In the genomic region with DNA sequence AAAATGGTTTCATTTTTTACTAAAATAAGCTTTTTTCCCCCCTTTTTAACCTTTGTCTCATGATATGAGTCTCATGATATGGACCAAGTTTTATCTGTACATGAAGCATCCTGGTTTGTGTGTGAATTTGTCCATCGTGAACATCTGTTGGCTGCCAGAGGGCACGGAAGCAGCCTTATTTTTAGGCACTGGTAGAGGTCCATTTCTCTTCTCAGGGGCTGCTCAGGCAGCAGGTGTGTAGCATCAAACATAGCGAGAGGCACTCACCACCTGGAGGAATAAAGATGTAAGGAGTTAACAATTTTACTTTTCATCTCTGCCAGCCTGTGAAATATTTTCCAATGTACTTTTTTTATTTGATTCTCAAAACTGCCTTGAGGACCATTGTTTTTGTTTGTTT, we compare ENCODE assay signal across 14 cellular contexts.
A peak's percentile ranks its signal among the peaks of the same experiment; 100 is the strongest.
DNase-seq lines count a peak whose midpoint lies in the region; ATAC-seq and TF ChIP-seq lines count a peak whose summit lies in the region.
"Had no signal": no experiment of that assay in that cellular context is flagged by ENCODE, and none has a peak within 500 bp of the region (broad histone marks: within the 10 kb centered on the region; RNA-seq: fewer than 3 reads in every experiment).

No MANE protein-coding gene starts in this region.

- H3K36me3 ChIP-seq in CD4-positive, CD25-positive, alpha-beta regulatory T cell (ENCODE audit: control insufficient read depth, insufficient read depth, low read length), result peaks cover under 1% of the 10 kb centered on the region
- H3K36me3 ChIP-seq: BE2C had no signal

- H3K27me3 Mint-ChIP-seq in CD4-positive, CD25-positive, alpha-beta regulatory T cell, result no peaks in the 10 kb centered on the region
- H3K27me3 Mint-ChIP-seq in activated naive CD8-positive, alpha-beta T cell, result no peaks in the 10 kb centered on the region
- H3K27me3 Mint-ChIP-seq in Calu3 (ENCODE audit: unreplicated experiment), result no peaks in the 10 kb centered on the region

- no peak for ATAC-seq in CD4-positive, CD25-positive, alpha-beta regulatory T cell (ENCODE audit: low read depth in 2 of 2)
- ATAC-seq in GM19043 (IDR thresholded peaks at IDR 0.05; ENCODE audit: low read depth, unreplicated experiment) (peak; percentile 74), HG02943 (IDR thresholded peaks at IDR 0.05; ENCODE audit: low read depth, unreplicated experiment) (peak; percentile 57)

- no TSS peak for BruUV-seq in Calu3 (replicated peaks; lab: Mats Ljungman, UMichigan)

- intact Hi-C loops in Calu3 (cut with micrococcal nuclease; ENCODE audit: unreplicated experiment), result no loop called here

- H3K4me3 ChIP-seq in CD4-positive, CD25-positive, alpha-beta regulatory T cell (ENCODE audit: low read depth, low read length), result no peak overlapping the region
- H3K4me3 ChIP-seq: dorsolateral prefrontal cortex, testis had no signal

- no peak overlapping the region for H3K27ac ChIP-seq in CD4-positive, CD25-positive, alpha-beta regulatory T cell (ENCODE audit: insufficient read depth, low read length, poor library complexity, severe bottlenecking)
- H3K27ac ChIP-seq: dorsolateral prefrontal cortex had no signal

- H3K27me3 ChIP-seq in CD4-positive, CD25-positive, alpha-beta regulatory T cell (ENCODE audit: control insufficient read depth, insufficient read depth, low read length), result no peaks in the 10 kb centered on the region
- H3K27me3 ChIP-seq: BE2C, dorsolateral prefrontal cortex, testis had no signal

- H3K9me3 Mint-ChIP-seq in CD4-positive, CD25-positive, alpha-beta regulatory T cell, result peaks cover 0 to 2% (median 0%) of the 10 kb centered on the region in 7 donors
- H3K9me3 Mint-ChIP-seq in activated naive CD8-positive, alpha-beta T cell (ENCODE audit: low read depth), result no peaks in the 10 kb centered on the region
- no peaks in the 10 kb centered on the region for H3K9me3 Mint-ChIP-seq in Calu3 (ENCODE audit: low read depth, unreplicated experiment)

- H3K4me3 Mint-ChIP-seq in CD4-positive, CD25-positive, alpha-beta regulatory T cell, result peak overlapping the region in 3 of 4 donors; percentile 7 to 77 (median 39)
- H3K4me3 Mint-ChIP-seq in activated naive CD8-positive, alpha-beta T cell, result peak overlapping the region; percentile 14
- no peak overlapping the region for H3K4me3 Mint-ChIP-seq in Calu3 (ENCODE audit: low read depth, unreplicated experiment)

- peak overlapping the region in 2 of 3 donors; percentile 59 to 66 for H3K27ac Mint-ChIP-seq in CD4-positive, CD25-positive, alpha-beta regulatory T cell
- H3K27ac Mint-ChIP-seq in activated naive CD8-positive, alpha-beta T cell, result no peak overlapping the region
- H3K27ac Mint-ChIP-seq in Calu3 (ENCODE audit: unreplicated experiment), result no peak overlapping the region

- peaks cover 0 to 3% of the 10 kb centered on the region in 2 experiments for H3K9me3 ChIP-seq in CD4-positive, CD25-positive, alpha-beta regulatory T cell (ENCODE audit: control insufficient read depth in 2 of 2, low read length in 2 of 2)
- H3K9me3 ChIP-seq: BE2C, testis had no signal

- H3K36me3 Mint-ChIP-seq in CD4-positive, CD25-positive, alpha-beta regulatory T cell, result peaks cover 19% of the 10 kb centered on the region
- H3K36me3 Mint-ChIP-seq in activated naive CD8-positive, alpha-beta T cell, result peaks cover 20% of the 10 kb centered on the region
- H3K36me3 Mint-ChIP-seq in Calu3 (ENCODE audit: insufficient read depth, unreplicated experiment), result no peaks in the 10 kb centered on the region

- POLR2A ChIA-PET in GM10248 (lab: Yijun Ruan, JAX), result no interaction called here

- no peak for TF ChIP-seq POLR2A in erythroblast (IDR thresholded peaks at IDR 0.05; ENCODE audit: low read length)

- H3K4me1 Mint-ChIP-seq in CD4-positive, CD25-positive, alpha-beta regulatory T cell, result peaks cover 16 to 33% (median 19%) of the 10 kb centered on the region in 4 donors
- H3K4me1 Mint-ChIP-seq in activated naive CD8-positive, alpha-beta T cell (ENCODE audit: low read depth), result peaks cover 31% of the 10 kb centered on the region
- H3K4me1 Mint-ChIP-seq in Calu3 (ENCODE audit: low read depth, unreplicated experiment), result no peaks in the 10 kb centered on the region

- peak in 1 of 3 donors; percentile 23 for DNase-seq in CD4-positive, CD25-positive, alpha-beta regulatory T cell
- DNase-seq in GM10248 (ENCODE audit: extremely low spot score), result no peak
- no peak for DNase-seq in erythroblast (lab: John Stamatoyannopoulos, UW)
- no peak for DNase-seq in NCI-H187 (lab: John Stamatoyannopoulos, UW)
- no peak for DNase-seq in Calu3
- DNase-seq: activated CD8-positive, alpha-beta memory T cell treated with anti-CD3 and anti-CD28 coated beads, Interleukin-2, amount 50 U/mL, for 48 hours; BE2C; dorsolateral prefrontal cortex; kidney glomerular epithelial cell; RPMI8226; testis had no signal

- TF ChIP-seq CTCF in GM10248 (IDR thresholded peaks at IDR 0.05; ENCODE audit: control extremely low read depth, extremely low read depth, low read depth, missing control alignments) (no peak), Calu3 (IDR thresholded peaks at IDR 0.05; ENCODE audit: unreplicated experiment) (no peak)

- H3K4me1 ChIP-seq in CD4-positive, CD25-positive, alpha-beta regulatory T cell (ENCODE audit: control insufficient read depth, insufficient read depth, low read length, poor library complexity, severe bottlenecking), result no peaks in the 10 kb centered on the region
- H3K4me1 ChIP-seq: BE2C, testis had no signal

- CTCF ChIA-PET in GM10248 (lab: Yijun Ruan, JAX), result interaction anchor here (1.0 to 1.4 kb wide), 2 partner anchors 14 to 15 kb away, joined by 3 to 4 read pairs; no protein-coding TSS in a partner anchor
- CTCF ChIA-PET in Calu3 (lab: Charles Lee), result no interaction called here

Comparison
In these comparisons a context has a peak if more than half of its experiments do, and no peak if none do; other contexts are left out.
1. ATAC-seq: peak in GM19043 (single experiment) and HG02943 (single experiment); none in CD4-positive, CD25-positive, alpha-beta regulatory T cell (0 of 2).
2. H3K27ac Mint-ChIP-seq: peak in CD4-positive, CD25-positive, alpha-beta regulatory T cell (2 of 3); none in activated naive CD8-positive, alpha-beta T cell (single experiment) and Calu3 (single experiment).